Comparison of ENCODE assay signal across 10 cellular contexts in genomic region chr9:124280176-124280691, GRCh38. TPM values are rescaled to one million over a fixed set of nuclear protein-coding genes. Genes with fewer than 3 reads are reported as not detected.
DNase-seq lines count a peak whose midpoint lies in the region; TF ChIP-seq lines count a peak whose summit lies in the region.
"Had no signal": no experiment of that assay in that cellular context is flagged by ENCODE, and none has a peak within 500 bp of the region (broad histone marks: within the 10 kb centered on the region; RNA-seq: fewer than 3 reads in every experiment).

No MANE protein-coding gene starts in this region.

- H3K79me2 ChIP-seq in Karpas-422 (ENCODE audit: low read length) = peaks cover 100% of the 10 kb centered on the region

- H3K27ac ChIP-seq in ovary (peak overlapping the region in 1 of 2 donors; percentile 36), Karpas-422 (ENCODE audit: low read length) (no peak overlapping the region)

- H3K4me1 ChIP-seq in ovary (ENCODE audit: insufficient read depth) = peaks cover 35% of the 10 kb centered on the region
- H3K4me1 ChIP-seq in Karpas-422 (ENCODE audit: low read length) = peaks cover 41% of the 10 kb centered on the region

- H3K36me3 ChIP-seq in ovary = no peaks in the 10 kb centered on the region
- peaks cover 3% of the 10 kb centered on the region; the same call in 1 of the 2 replicates for H3K36me3 ChIP-seq in Karpas-422 (ENCODE audit: insufficient read depth, low read length)

- H3K4me2 ChIP-seq in Karpas-422 (ENCODE audit: low read depth, low read length, poor library complexity, severe bottlenecking) = no peak overlapping the region

- no peak overlapping the region for H2AFZ ChIP-seq in Karpas-422 (ENCODE audit: low read length)

- TF ChIP-seq EP300 in ovary (IDR thresholded peaks at IDR 0.05) = no peak

- no peak overlapping the region for H3K4me3 ChIP-seq in ovary
- H3K4me3 ChIP-seq in Karpas-422 (ENCODE audit: low read length) = no peak overlapping the region

- H3K27me3 ChIP-seq in ovary = no peaks in the 10 kb centered on the region
- H3K27me3 ChIP-seq in Karpas-422 (ENCODE audit: low read length) = no peaks in the 10 kb centered on the region

- peak; percentile 73 for DNase-seq in AG08396 (ENCODE audit: low spot score)
- peak; percentile 60 for DNase-seq in SK-MEL-5 (ENCODE audit: low read depth, low spot score)
- DNase-seq in fibroblast of the conjunctiva (ENCODE audit: low read depth) = peak; percentile 69
- DNase-seq in ovary = peak; percentile 50 to 66 (median 64)
- no peak for DNase-seq in NCI-H1694 treated with DMSO at 0.1 percent for 48 hours (lab: John Stamatoyannopoulos, UW)
- no peak for DNase-seq in Karpas-422
- no peak for DNase-seq in DMS53 (lab: John Stamatoyannopoulos, UW)
- no peak for DNase-seq in activated CD4-positive, CD25-positive, alpha-beta regulatory T cell (lab: John Stamatoyannopoulos, UW)
- DNase-seq: CD8-positive, alpha-beta memory T cell; SHP77 treated with DMSO at 0.1 percent for 48 hours had no signal

- no peak for TF ChIP-seq CTCF in ovary (IDR thresholded peaks at IDR 0.05)

- TF ChIP-seq POLR2A in ovary (IDR thresholded peaks at IDR 0.05) = no peak

- no peak overlapping the region for H3K9ac ChIP-seq in Karpas-422 (ENCODE audit: low read length)

- WGBS in ovary, 3 donors = 29 to 35% (median 30%) methylated on average over 16 of the region's 16 CpGs

- in situ Hi-C loops in SK-MEL-5 (cut with HindIII; ENCODE audit: low pct_unique_long_range_greater_than_20kb, low sequenced_read_pairs) = no loop called here

- intact Hi-C loops in ovary (cut with DNase I) = no loop called here

- no peaks in the 10 kb centered on the region for H3K9me3 ChIP-seq in ovary
- no peaks in the 10 kb centered on the region for H3K9me3 ChIP-seq in Karpas-422 (ENCODE audit: low read length)

- peaks cover 83% of the 10 kb centered on the region for H4K20me1 ChIP-seq in Karpas-422 (ENCODE audit: insufficient read depth, low read depth, low read length)

- H3K9me2 ChIP-seq in Karpas-422 (replicated peaks; ENCODE audit: insufficient read depth, low read length) = no peaks in the 10 kb centered on the region

RNA-seq across cellular contexts. Expression of gene NEK6, which starts 22.5 kb away (rescaled TPM):
- 42.5 and 47.5 TPM in 2 replicates for total RNA-seq in SK-MEL-5 (2014; rRNA removed; shearing (Covaris generic))
- 94.9 and 112 TPM in 2 replicates for polyA plus RNA-seq in SK-MEL-5 (2015; cell fraction: cytosol; rRNA removed)
- 45.6 and 85.6 TPM in 2 replicates for polyA plus RNA-seq in SK-MEL-5 (2015; cell fraction: nucleus; rRNA removed)
- 10 to 100 TPM in 5 of 7 donors, 1 to 10 TPM in 2; 7.2 to 45.1 (median 22.8) TPM for total RNA-seq in ovary
- 10 to 100 TPM in 1 of 2 donors, 1 to 10 TPM in 1; 7.6 to 23.0 TPM for polyA plus RNA-seq in ovary
- total RNA-seq in Karpas-422 (2014; rRNA removed; shearing (Covaris generic); ENCODE audit: low replicate concordance) = 77.9 and 93.3 TPM in 2 replicates

Comparison
In these comparisons a context has a peak if more than half of its experiments do, and no peak if none do; other contexts are left out.
1. DNase-seq: peak in AG08396 (single experiment), SK-MEL-5 (single experiment), fibroblast of the conjunctiva (single experiment) and ovary (5 of 5); none in NCI-H1694 treated with DMSO at 0.1 percent for 48 hours (single experiment), Karpas-422 (single experiment), DMS53 (single experiment) and activated CD4-positive, CD25-positive, alpha-beta regulatory T cell (0 of 4).